In genomic region chr13:23513460-23513859, GRCh38 we compare ENCODE assay signal across 21 cellular contexts. TPM values are rescaled to one million over a fixed set of nuclear protein-coding genes. Genes with fewer than 3 reads are reported as not detected.
"Had no signal": no experiment of that assay in that cellular context is flagged by ENCODE, and none has a peak within 500 bp of the region (broad histone marks: within the 10 kb centered on the region; RNA-seq: fewer than 3 reads in every experiment).

No MANE protein-coding gene starts in this region.

- ATAC-seq: naive thymus-derived CD4-positive, alpha-beta T cell had no signal

- FAIRE-seq: frontal cortex, islet of Langerhans, small intestine had no signal

- H3K4me3 ChIP-seq: coronary artery, esophagus squamous epithelium, SJSA1, transverse colon had no signal

- H3K4me3 Mint-ChIP-seq: activated CD4-positive, alpha-beta T cell treated with anti-CD3 and anti-CD28 coated beads, Interleukin-2, amount 10 ng/mL, durations not matched to agents 7 days and 5 days; central memory CD8-positive, alpha-beta T cell; naive thymus-derived CD4-positive, alpha-beta T cell had no signal

- H3K9me3 ChIP-seq: esophagus squamous epithelium, neutrophil, SJSA1, transverse colon had no signal

- DNase-seq: activated CD4-positive, alpha-beta T cell treated with anti-CD3 and anti-CD28 coated beads, Interleukin-2, amount 10 ng/mL, durations not matched to agents 7 days and 5 days; activated CD4-positive, CD25-positive, alpha-beta regulatory T cell; activated naive CD4-positive, alpha-beta T cell treated with anti-CD3 and anti-CD28 coated beads, Interleukin-2, amount 50 U/mL, for 16 hours; esophagus squamous epithelium; mammary epithelial cell; naive thymus-derived CD4-positive, alpha-beta T cell; posterior cingulate gyrus; retina; small intestine; stimulated activated CD4-positive, alpha-beta T cell treated with anti-CD3 and anti-CD28 coated beads, Interleukin-4, amount 100 ng/mL, for 4 hours; stimulated activated CD8-positive, alpha-beta memory T cell treated with anti-CD3 and anti-CD28 coated beads, Interleukin-4, amount 100 ng/mL, for 48 hours; stimulated activated naive CD4-positive, alpha-beta T cell treated with Interleukin-2 at 50 U/mL for 16 hours; SW 1271; transverse colon had no signal

- H3K4me1 Mint-ChIP-seq: activated CD4-positive, alpha-beta T cell treated with anti-CD3 and anti-CD28 coated beads, Interleukin-2, amount 10 ng/mL, durations not matched to agents 7 days and 5 days; central memory CD8-positive, alpha-beta T cell; naive thymus-derived CD4-positive, alpha-beta T cell had no signal

- H3K27ac Mint-ChIP-seq: activated CD4-positive, alpha-beta T cell treated with anti-CD3 and anti-CD28 coated beads, Interleukin-2, amount 10 ng/mL, durations not matched to agents 7 days and 5 days had no signal

- H3K27me3 ChIP-seq: esophagus squamous epithelium, SJSA1, transverse colon had no signal

- H3K27ac ChIP-seq: coronary artery, esophagus squamous epithelium, neutrophil, SJSA1, transverse colon had no signal

- H3K4me1 ChIP-seq: transverse colon had no signal

- H3K36me3 ChIP-seq: esophagus squamous epithelium, neutrophil, SJSA1, transverse colon had no signal

- H3K9me3 Mint-ChIP-seq: activated CD4-positive, alpha-beta T cell treated with anti-CD3 and anti-CD28 coated beads, Interleukin-2, amount 10 ng/mL, durations not matched to agents 7 days and 5 days; central memory CD8-positive, alpha-beta T cell; naive thymus-derived CD4-positive, alpha-beta T cell had no signal

RNA-seq across cellular contexts. Expression of gene TNFRSF19, which starts 56.8 kb away (rescaled TPM):
- total RNA-seq: activated CD8-positive, alpha-beta memory T cell treated with anti-CD3 and anti-CD28 coated beads for 36 hours had no signal
- polyA plus RNA-seq: naive thymus-derived CD4-positive, alpha-beta T cell had no signal
